In genomic region chr17:60599220-60599619, GRCh38 we compare ENCODE assay signal across 8 cellular contexts. TPM values are rescaled to one million over a fixed set of nuclear protein-coding genes. Genes with fewer than 3 reads are reported as not detected.
DNase-seq lines count a peak whose midpoint lies in the region; ATAC-seq, FAIRE-seq and TF ChIP-seq lines count a peak whose summit lies in the region.

No MANE protein-coding gene starts in this region.

- 0 out of 2 replicates have a peak, but pooled peaks cover 3% of the 10 kb centered on the region for H3K4me1 ChIP-seq in HUES48 (ENCODE audit: control insufficient read depth, insufficient read depth, low read length)
- no peaks in the 10 kb centered on the region for H3K4me1 ChIP-seq in mucosa of stomach (ENCODE audit: control insufficient read depth, insufficient read depth, low read length)

- H3K27me3 ChIP-seq in HUES48 (ENCODE audit: control insufficient read depth, insufficient read depth, low read length) = no peaks in the 10 kb centered on the region
- H3K27me3 ChIP-seq in bronchial epithelial cell (ENCODE audit: control insufficient read depth, insufficient read depth, low read length) = no peaks in the 10 kb centered on the region
- H3K27me3 ChIP-seq in mucosa of stomach (ENCODE audit: control insufficient read depth, insufficient read depth, low read length) = no peaks in the 10 kb centered on the region

- FAIRE-seq in bronchial epithelial cell (lab: Jason Lieb, UNC) = no peak

- peak overlapping the region; percentile 99 for H3K9ac ChIP-seq in HUES48 (ENCODE audit: low read depth, low read length)
- H3K9ac ChIP-seq in mucosa of stomach (ENCODE audit: low read length) = peak overlapping the region; percentile 96

- H3K9me3 ChIP-seq in HUES48 (ENCODE audit: control insufficient read depth, insufficient read depth, low read length) (no peaks in the 10 kb centered on the region), mucosa of stomach (ENCODE audit: control insufficient read depth, low read length) (no peaks in the 10 kb centered on the region)

- H3K27ac ChIP-seq in HUES48 (ENCODE audit: low read depth, low read length) = peak overlapping the region; percentile 100

- TF ChIP-seq CTCF in GM12875 (IDR thresholded peaks at IDR 0.05; ENCODE audit: borderline replicate concordance, insufficient read depth, low read depth, low read length) (no peak), bronchial epithelial cell (IDR thresholded peaks at IDR 0.05; ENCODE audit: insufficient read depth, low read length, severe bottlenecking) (no peak)

- H3K4me3 ChIP-seq in GM12875 (ENCODE audit: low read depth, low read length) (peak overlapping the region; percentile 72), HUES48 (ENCODE audit: low read depth, low read length) (peak overlapping the region; percentile 98), bronchial epithelial cell (ENCODE audit: low read depth, low read length) (peak overlapping the region; percentile 83), mucosa of stomach (ENCODE audit: low read length) (peak overlapping the region; percentile 78)

- no peaks in the 10 kb centered on the region for H3K36me3 ChIP-seq in HUES48 (ENCODE audit: control insufficient read depth, insufficient read depth, low read length)
- H3K36me3 ChIP-seq in bronchial epithelial cell (ENCODE audit: control insufficient read depth, insufficient read depth, low read length) = no peaks in the 10 kb centered on the region
- H3K36me3 ChIP-seq in mucosa of stomach (ENCODE audit: control insufficient read depth, insufficient read depth, low read length) = no peaks in the 10 kb centered on the region

- no peak for ATAC-seq in GM21381 (IDR thresholded peaks at IDR 0.05; ENCODE audit: unreplicated experiment)
- no peak for ATAC-seq in GM19467 (IDR thresholded peaks at IDR 0.05; ENCODE audit: unreplicated experiment)

- DNase-seq in bronchial epithelial cell (ENCODE audit: low read depth) (no peak), middle frontal gyrus (ENCODE audit: extremely low spot score, low spot score) (no peak)
- DNase-seq in activated CD4-positive, alpha-beta T cell treated with anti-CD3 and anti-CD28 coated beads, Interleukin-2, amount 50 U/mL, for 4 hours = no peak

RNA-seq across cellular contexts. Expression of gene PPM1D, which starts 0.8 kb away (rescaled TPM):
- total RNA-seq in bronchial epithelial cell = 3.2 and 3.8 TPM in 2 replicates
